ENCODE assay signal across 10 cellular contexts in the genomic region with DNA sequence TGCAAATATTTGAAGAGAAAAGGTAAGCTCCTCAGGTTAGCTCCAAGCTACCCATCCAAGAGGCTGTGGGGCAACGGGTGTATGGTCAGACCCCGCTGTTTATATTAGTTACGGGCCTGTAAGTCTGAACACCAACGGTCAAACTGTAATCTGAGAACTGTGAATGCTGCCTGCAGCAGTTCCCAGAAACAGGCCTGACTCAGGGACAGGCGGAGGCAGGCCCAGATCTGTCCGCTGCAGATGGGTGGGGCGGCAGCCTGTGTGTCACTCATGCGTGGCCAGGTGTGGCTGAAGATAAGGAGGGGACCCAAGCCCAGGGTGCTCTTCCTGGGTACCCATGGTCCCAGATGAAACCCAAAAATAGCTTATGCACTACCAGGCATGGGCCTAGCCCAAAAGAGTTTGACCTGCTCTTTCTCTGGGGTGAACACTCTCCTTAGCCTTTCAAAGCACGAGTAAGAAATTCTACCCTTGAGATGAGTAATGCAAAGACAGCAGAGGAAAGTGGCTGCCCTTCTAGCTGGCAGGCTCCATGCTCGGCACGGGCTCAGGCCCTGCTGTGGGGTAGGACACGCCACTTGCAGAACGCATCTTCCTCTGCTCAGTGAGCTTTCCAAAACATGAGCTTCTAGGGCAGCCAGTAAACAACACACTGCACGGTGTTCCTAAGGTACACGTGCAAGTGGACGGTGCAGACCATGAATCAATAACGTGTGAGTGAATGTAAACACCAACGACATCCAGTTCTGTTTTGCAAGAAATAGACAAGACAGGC. TPM values are rescaled to one million over a fixed set of nuclear protein-coding genes. Genes with fewer than 3 reads are reported as not detected.
DNase-seq lines count a peak whose midpoint lies in the region; ATAC-seq and TF ChIP-seq lines count a peak whose summit lies in the region.
"Had no signal": no experiment of that assay in that cellular context is flagged by ENCODE, and none has a peak within 500 bp of the region (broad histone marks: within the 10 kb centered on the region; RNA-seq: fewer than 3 reads in every experiment).

No MANE protein-coding gene starts in this region.

- in situ Hi-C loops in gastrocnemius medialis (cut with MboI; ENCODE audit: low sequenced_read_pairs in 4 of 4) = no loop called here

- intact Hi-C loops in gastrocnemius medialis (cut with DNase I; ENCODE audit: low total_unique reads) = loop anchor here (1.0 to 5.0 kb wide), 2 partner anchors 25 to 1540 kb away; no protein-coding TSS in a partner anchor
- intact Hi-C loops in activated T-helper 2 cell treated with anti-CD3 and anti-CD28 coated beads, Interferon-gamma antibody, Interleukin-2, Interleukin-4, amounts not matched to agents 10 μg/mL and 5 μg/mL and 100 μg/mL, durations not matched to agents 14 hours and 24 hours and 36 hours (cut with micrococcal nuclease) = no loop called here

- no peaks in the 10 kb centered on the region for H3K27me3 Mint-ChIP-seq in stimulated activated memory B cell treated with anti-CD40 and anti-IgM and Interleukin-4, amounts not matched to agents 10 μg/mL and 1 μg/mL and 100 μg/mL, for 72 hours
- H3K27me3 Mint-ChIP-seq in activated T-helper 2 cell treated with anti-CD3 and anti-CD28 coated beads, Interferon-gamma antibody, Interleukin-2, Interleukin-4, amounts not matched to agents 10 μg/mL and 5 μg/mL and 100 μg/mL, durations not matched to agents 14 hours and 24 hours and 36 hours (ENCODE audit: low read depth) = no peaks in the 10 kb centered on the region
- H3K27me3 Mint-ChIP-seq: activated T-helper 17 cell treated with anti-CD3 and anti-CD28 coated beads, Interleukin-2, amount 50 U/mL, for 72 hours had no signal

- H3K4me1 ChIP-seq in gastrocnemius medialis = peaks cover 85 to 87% of the 10 kb centered on the region in 2 donors

- H3K4me1 Mint-ChIP-seq in stimulated activated memory B cell treated with anti-CD40 and anti-IgM and Interleukin-4, amounts not matched to agents 10 μg/mL and 1 μg/mL and 100 μg/mL, for 72 hours = peaks cover 9% of the 10 kb centered on the region
- H3K4me1 Mint-ChIP-seq in activated T-helper 2 cell treated with anti-CD3 and anti-CD28 coated beads, Interferon-gamma antibody, Interleukin-2, Interleukin-4, amounts not matched to agents 10 μg/mL and 5 μg/mL and 100 μg/mL, durations not matched to agents 14 hours and 24 hours and 36 hours (ENCODE audit: low read depth) = no peaks in the 10 kb centered on the region
- H3K4me1 Mint-ChIP-seq: neural crest cell had no signal

- TF ChIP-seq CTCF in gastrocnemius medialis (IDR thresholded peaks at IDR 0.05 in 4 of 5, conservative IDR thresholded peaks at IDR 0.05 in 1 of 5) = peak in 1 of 5 experiments; percentile 9

- peak; percentile 92 for ATAC-seq in esophagus mucosa
- peak; percentile 64 to 69 for ATAC-seq in gastrocnemius medialis
- ATAC-seq in HG03442 (IDR thresholded peaks at IDR 0.05; ENCODE audit: unreplicated experiment) = no peak
- ATAC-seq in GM18858 (IDR thresholded peaks at IDR 0.05; ENCODE audit: unreplicated experiment) = no peak
- ATAC-seq in stimulated activated memory B cell treated with anti-CD40 and anti-IgM and Interleukin-4, amounts not matched to agents 10 μg/mL and 1 μg/mL and 100 μg/mL, for 72 hours = no peak
- ATAC-seq: activated T-helper 17 cell treated with anti-CD3 and anti-CD28 coated beads, Interleukin-2, amount 50 U/mL, for 72 hours had no signal

- H3K9me3 Mint-ChIP-seq in stimulated activated memory B cell treated with anti-CD40 and anti-IgM and Interleukin-4, amounts not matched to agents 10 μg/mL and 1 μg/mL and 100 μg/mL, for 72 hours = no peaks in the 10 kb centered on the region
- no peaks in the 10 kb centered on the region for H3K9me3 Mint-ChIP-seq in activated T-helper 2 cell treated with anti-CD3 and anti-CD28 coated beads, Interferon-gamma antibody, Interleukin-2, Interleukin-4, amounts not matched to agents 10 μg/mL and 5 μg/mL and 100 μg/mL, durations not matched to agents 14 hours and 24 hours and 36 hours
- H3K9me3 Mint-ChIP-seq: activated T-helper 17 cell treated with anti-CD3 and anti-CD28 coated beads, Interleukin-2, amount 50 U/mL, for 72 hours; neural crest cell had no signal

- TF ChIP-seq POLR2A in gastrocnemius medialis (IDR thresholded peaks at IDR 0.05) = peak; percentile 44 to 66

- H3K27me3 ChIP-seq in gastrocnemius medialis = no peaks in the 10 kb centered on the region

- H3K27ac Mint-ChIP-seq in stimulated activated memory B cell treated with anti-CD40 and anti-IgM and Interleukin-4, amounts not matched to agents 10 μg/mL and 1 μg/mL and 100 μg/mL, for 72 hours = no peak overlapping the region
- no peak overlapping the region for H3K27ac Mint-ChIP-seq in activated T-helper 2 cell treated with anti-CD3 and anti-CD28 coated beads, Interferon-gamma antibody, Interleukin-2, Interleukin-4, amounts not matched to agents 10 μg/mL and 5 μg/mL and 100 μg/mL, durations not matched to agents 14 hours and 24 hours and 36 hours
- H3K27ac Mint-ChIP-seq: activated T-helper 17 cell treated with anti-CD3 and anti-CD28 coated beads, Interleukin-2, amount 50 U/mL, for 72 hours had no signal

- H3K9me3 ChIP-seq in gastrocnemius medialis = no peaks in the 10 kb centered on the region

- H3K36me3 ChIP-seq in gastrocnemius medialis = peaks cover 0 to 46% of the 10 kb centered on the region in 2 donors

- peak overlapping the region in 1 of 4 donors; percentile 18 for H3K4me3 ChIP-seq in gastrocnemius medialis

- DNase-seq in HuH-7 (ENCODE audit: low spot score) (peak; percentile 52), OCI-M2 (lab: John Stamatoyannopoulos, UW; ENCODE audit: unreplicated experiment) (peak; percentile 36), gastrocnemius medialis (peak; percentile 92 to 96)
- no peak for DNase-seq in activated T-helper 2 cell treated with anti-CD3 and anti-CD28 coated beads, Interferon-gamma antibody, Interleukin-2, Interleukin-4, amounts not matched to agents 10 μg/mL and 5 μg/mL and 100 μg/mL, durations not matched to agents 14 hours and 24 hours and 36 hours (ENCODE audit: low spot score)

- H3K4me3 Mint-ChIP-seq in stimulated activated memory B cell treated with anti-CD40 and anti-IgM and Interleukin-4, amounts not matched to agents 10 μg/mL and 1 μg/mL and 100 μg/mL, for 72 hours = no peak overlapping the region
- no peak overlapping the region for H3K4me3 Mint-ChIP-seq in activated T-helper 2 cell treated with anti-CD3 and anti-CD28 coated beads, Interferon-gamma antibody, Interleukin-2, Interleukin-4, amounts not matched to agents 10 μg/mL and 5 μg/mL and 100 μg/mL, durations not matched to agents 14 hours and 24 hours and 36 hours (ENCODE audit: low read depth)
- H3K4me3 Mint-ChIP-seq: activated T-helper 17 cell treated with anti-CD3 and anti-CD28 coated beads, Interleukin-2, amount 50 U/mL, for 72 hours; neural crest cell had no signal

- H3K36me3 Mint-ChIP-seq in stimulated activated memory B cell treated with anti-CD40 and anti-IgM and Interleukin-4, amounts not matched to agents 10 μg/mL and 1 μg/mL and 100 μg/mL, for 72 hours = peaks cover 46% of the 10 kb centered on the region
- H3K36me3 Mint-ChIP-seq in activated T-helper 2 cell treated with anti-CD3 and anti-CD28 coated beads, Interferon-gamma antibody, Interleukin-2, Interleukin-4, amounts not matched to agents 10 μg/mL and 5 μg/mL and 100 μg/mL, durations not matched to agents 14 hours and 24 hours and 36 hours (ENCODE audit: low read depth) = peaks cover 42% of the 10 kb centered on the region

- peak overlapping the region; percentile 97 to 100 (median 100) for H3K27ac ChIP-seq in gastrocnemius medialis

RNA-seq across cellular contexts. Expression of gene UBAC1, which starts 9.1 kb away (rescaled TPM):
- total RNA-seq in esophagus mucosa (42.6 TPM), gastrocnemius medialis (100 to 1,000 TPM; 218 to 263 (median 248) TPM)
- 42.3 and 47.2 TPM in 2 replicates for total RNA-seq in activated T-helper 2 cell treated with anti-CD3 and anti-CD28 coated beads, Interferon-gamma antibody, Interleukin-2, Interleukin-4, amounts not matched to agents 10 μg/mL and 5 μg/mL and 100 μg/mL, durations not matched to agents 14 hours and 24 hours and 36 hours

RNA-seq across cellular contexts. Expression of gene CAMSAP1, which starts 44.7 kb away (rescaled TPM):
- total RNA-seq in esophagus mucosa (52.7 TPM), gastrocnemius medialis (10 to 100 TPM; 54.8 to 94.9 (median 82.9) TPM)
- total RNA-seq in activated T-helper 2 cell treated with anti-CD3 and anti-CD28 coated beads, Interferon-gamma antibody, Interleukin-2, Interleukin-4, amounts not matched to agents 10 μg/mL and 5 μg/mL and 100 μg/mL, durations not matched to agents 14 hours and 24 hours and 36 hours = 44.2 and 44.4 TPM in 2 replicates

Comparison
In these comparisons a context has a peak if more than half of its experiments do, and no peak if none do; other contexts are left out.
1. ATAC-seq: peak in esophagus mucosa (single experiment) and gastrocnemius medialis (2 of 2); none in HG03442 (single experiment), GM18858 (single experiment) and stimulated activated memory B cell treated with anti-CD40 and anti-IgM and Interleukin-4, amounts not matched to agents 10 μg/mL and 1 μg/mL and 100 μg/mL, for 72 hours (single experiment).